ENCODE assay signal across 4 cellular contexts in the genomic region with DNA sequence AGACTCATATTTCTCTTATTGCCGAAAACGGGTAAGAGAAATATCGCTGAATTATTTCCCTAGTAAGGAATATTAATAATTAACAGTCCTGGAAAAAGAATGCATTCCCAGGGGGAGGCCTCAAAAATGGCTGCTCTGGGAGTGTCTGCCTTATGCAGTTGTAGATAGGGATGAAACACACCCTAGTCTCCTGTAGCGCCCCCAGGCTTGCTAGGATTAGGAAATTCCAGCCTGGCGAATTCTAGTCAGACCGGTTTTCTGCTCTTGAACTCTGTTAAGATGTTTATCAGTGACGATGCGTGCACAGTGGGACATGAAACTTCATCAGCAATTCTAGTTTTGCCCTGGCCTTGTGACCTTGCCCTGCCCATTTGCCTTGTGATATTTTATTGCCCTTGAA. TPM values are rescaled to one million over a fixed set of nuclear protein-coding genes. Genes with fewer than 3 reads are reported as not detected.
"Had no signal": no experiment of that assay in that cellular context is flagged by ENCODE, and none has a peak within 500 bp of the region (broad histone marks: within the 10 kb centered on the region; RNA-seq: fewer than 3 reads in every experiment).

No MANE protein-coding gene starts in this region.

RNA-seq across cellular contexts. Expression of a gene that starts 18.2 kb away (rescaled TPM):
- total RNA-seq: HepG2, IMR-90, NCI-H460, RPMI7951 had no signal
- polyA plus RNA-seq: HepG2, IMR-90 had no signal
